In the genomic region with DNA sequence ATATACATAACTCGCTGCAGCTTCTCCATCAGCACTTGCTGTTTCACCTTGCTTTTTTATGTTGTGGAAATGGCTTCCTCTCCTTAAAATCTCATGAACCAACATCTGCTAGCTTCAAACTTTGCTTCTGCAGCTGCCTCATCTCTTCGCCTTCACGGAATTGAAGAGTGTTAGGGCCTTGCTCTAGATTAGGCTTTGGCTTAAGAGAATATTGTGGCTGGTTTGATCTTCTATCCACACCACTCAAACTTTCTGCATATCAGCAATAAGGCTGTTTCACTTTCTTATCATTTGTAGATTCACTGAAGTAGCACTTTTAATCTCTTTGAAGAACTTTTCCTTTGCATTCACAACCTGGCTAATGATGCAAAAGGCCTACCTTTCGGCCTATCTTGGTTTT, we compare ENCODE assay signal across 26 cellular contexts. TPM values are rescaled to one million over a fixed set of nuclear protein-coding genes. Genes with fewer than 3 reads are reported as not detected.
"Had no signal": no experiment of that assay in that cellular context is flagged by ENCODE, and none has a peak within 500 bp of the region (broad histone marks: within the 10 kb centered on the region; RNA-seq: fewer than 3 reads in every experiment).

No MANE protein-coding gene starts in this region.

- ATAC-seq: activated CD4-positive, CD25-positive, alpha-beta regulatory T cell treated with anti-CD3 and anti-CD28 coated beads, Interleukin-2, amount 50 U/mL, for 24 hours; activated T-cell treated with anti-CD3 and anti-CD28 coated beads, Interleukin-2, amount 50 U/mL, for 4 hours; body of pancreas had no signal

- H3K9ac ChIP-seq: SK-N-SH had no signal

- H3K27me3 ChIP-seq: body of pancreas, Peyer's patch, SJCRH30 had no signal

- DNase-seq: activated CD4-positive, alpha-beta T cell treated with anti-CD3 and anti-CD28 coated beads for 48 hours; activated CD8-positive, alpha-beta memory T cell treated with anti-CD3 and anti-CD28 coated beads for 24 hours; activated effector memory CD4-positive, alpha-beta T cell treated with anti-CD3 and anti-CD28 coated beads, Interleukin-2, amount 50 U/mL, for 16 hours; activated naive CD4-positive, alpha-beta T cell treated with Interleukin-2 at 50 U/mL for 16 hours; activated T-cell treated with anti-CD3 and anti-CD28 coated beads, Interleukin-2, amount 50 U/mL, for 4 hours; aorta; body of pancreas; central memory CD4-positive, alpha-beta T cell; KBM-7; MV-4-11; NCI-H1092 treated with DMSO at 0.1 percent for 48 hours; NCI-H1417 treated with DMSO at 0.1 percent for 48 hours; NCI-H1694 treated with DMSO at 0.1 percent for 48 hours; NCI-H2029 treated with DMSO at 0.1 percent for 48 hours; NCI-H510A treated with DMSO at 0.1 percent for 48 hours; NCI-H69; Peyer's patch; Right ventricle myocardium superior; SJCRH30; SK-N-SH; T-helper 1 cell had no signal

- H3K27ac ChIP-seq: body of pancreas, Peyer's patch, RWPE1, SJCRH30 had no signal

- H3K4me3 Mint-ChIP-seq: activated T-cell treated with anti-CD3 and anti-CD28 coated beads, Interleukin-2, amount 50 U/mL, for 4 hours had no signal

- H3K9me3 Mint-ChIP-seq: activated T-cell treated with anti-CD3 and anti-CD28 coated beads, Interleukin-2, amount 50 U/mL, for 4 hours had no signal

- H3K4me1 ChIP-seq: SJCRH30 had no signal

- H3K4me3 ChIP-seq: body of pancreas, Peyer's patch, SJCRH30 had no signal

- H3K4me2 ChIP-seq: SK-N-SH had no signal

- H3K36me3 ChIP-seq: Peyer's patch, SJCRH30 had no signal

- H3K9me3 ChIP-seq: body of pancreas, Peyer's patch, SJCRH30, SK-N-SH had no signal

RNA-seq across cellular contexts. Expression of a gene that starts 49.2 kb away (rescaled TPM):
- total RNA-seq: activated T-cell treated with anti-CD3 and anti-CD28 coated beads, Interleukin-2, amount 50 U/mL, for 4 hours; aorta; bronchial epithelial cell; LHCN-M2; MCF 10A; Right ventricle myocardium superior; SJCRH30 had no signal
- polyA plus RNA-seq: SK-N-SH had no signal
